ENCODE assay signal across 8 cellular contexts in the genomic region with DNA sequence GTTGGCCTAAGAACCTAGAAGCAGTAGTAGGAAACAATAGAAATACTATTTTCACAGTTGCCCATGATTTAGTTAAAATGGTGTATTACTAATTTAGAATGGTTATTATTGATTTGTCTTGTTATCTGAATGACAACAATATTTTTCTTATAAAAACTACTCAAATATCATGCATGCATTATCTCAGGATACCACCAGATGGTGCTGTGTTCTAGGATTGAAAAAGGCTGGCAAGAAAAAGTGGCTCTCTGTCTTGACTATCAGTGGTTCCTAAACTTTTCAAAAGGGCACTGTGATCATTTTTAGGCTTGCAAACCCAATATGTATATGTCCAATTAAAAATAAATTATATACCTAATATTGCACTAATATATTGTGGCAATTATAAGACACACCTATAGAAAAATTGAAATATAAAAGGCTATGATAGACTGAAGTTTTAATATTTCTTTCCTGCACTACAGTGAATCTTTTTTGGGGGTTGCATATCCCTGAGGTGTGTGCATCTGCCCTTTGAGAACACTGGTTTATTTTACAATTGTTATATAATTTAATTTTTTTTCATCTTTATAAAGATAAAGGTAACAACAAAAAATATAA.
DNase-seq lines count a peak whose midpoint lies in the region; ATAC-seq, FAIRE-seq and TF ChIP-seq lines count a peak whose summit lies in the region.

No MANE protein-coding gene starts in this region.

- intact Hi-C loops in activated CD8-positive, alpha-beta T cell treated with anti-CD3 and anti-CD28 coated beads for 36 hours (cut with micrococcal nuclease) = no loop called here

- no peak overlapping the region for H3K4me2 ChIP-seq in keratinocyte (ENCODE audit: control insufficient read depth, extremely low read depth, insufficient read depth, low read depth, low read length)

- no peaks in the 10 kb centered on the region for H3K9me3 Mint-ChIP-seq in activated CD8-positive, alpha-beta T cell treated with anti-CD3 and anti-CD28 coated beads for 36 hours
- no peaks in the 10 kb centered on the region for H3K9me3 Mint-ChIP-seq in activated T-helper 17 cell treated with anti-CD3 and anti-CD28 coated beads, Interleukin-2, amount 50 U/mL, for 72 hours

- peaks cover 1% of the 10 kb centered on the region for H3K27me3 Mint-ChIP-seq in activated CD8-positive, alpha-beta T cell treated with anti-CD3 and anti-CD28 coated beads for 36 hours
- H3K27me3 Mint-ChIP-seq in activated T-helper 17 cell treated with anti-CD3 and anti-CD28 coated beads, Interleukin-2, amount 50 U/mL, for 72 hours = peaks cover 3% of the 10 kb centered on the region

- H3K36me3 ChIP-seq in keratinocyte (ENCODE audit: control insufficient read depth in 2 of 2, extremely low read depth in 1 of 2, insufficient read depth in 2 of 2, low read length in 2 of 2) = no peaks in the 10 kb centered on the region

- H3K4me3 ChIP-seq in keratinocyte (ENCODE audit: control insufficient read depth in 2 of 3, extremely low read depth in 1 of 3, insufficient read depth in 2 of 3, low read depth in 1 of 3, low read length in 3 of 3) = no peak overlapping the region

- peaks cover 27% of the 10 kb centered on the region for H3K4me1 ChIP-seq in keratinocyte (ENCODE audit: control insufficient read depth, extremely low read depth, insufficient read depth, low read length)

- H2AFZ ChIP-seq in keratinocyte (ENCODE audit: control insufficient read depth, low read length) = no peak overlapping the region

- no peaks in the 10 kb centered on the region for H3K36me3 Mint-ChIP-seq in activated CD8-positive, alpha-beta T cell treated with anti-CD3 and anti-CD28 coated beads for 36 hours (ENCODE audit: low read depth)
- no peaks in the 10 kb centered on the region for H3K36me3 Mint-ChIP-seq in activated T-helper 17 cell treated with anti-CD3 and anti-CD28 coated beads, Interleukin-2, amount 50 U/mL, for 72 hours (ENCODE audit: low read depth)

- H4K20me1 ChIP-seq in keratinocyte (ENCODE audit: control insufficient read depth, extremely low read depth, insufficient read depth, low read length) = no peaks in the 10 kb centered on the region

- TF ChIP-seq CTCF in GM12872 (IDR thresholded peaks at IDR 0.05; ENCODE audit: insufficient read depth, low read depth, low read length) (peak; percentile 70), keratinocyte (optimal IDR thresholded peaks at IDR 0.05 in 1 of 3, IDR thresholded peaks at IDR 0.05 in 1 of 3, conservative IDR thresholded peaks at IDR 0.05 in 1 of 3; ENCODE audit: extremely low read depth in 1 of 3, insufficient read depth in 2 of 3, low read length in 3 of 3) (peak in 2 of 3 experiments; percentile 53 to 61)
- peak; percentile 84 for TF ChIP-seq CTCF in activated CD8-positive, alpha-beta T cell treated with anti-CD3 and anti-CD28 coated beads for 36 hours (IDR thresholded peaks at IDR 0.05)

- H3K9me1 ChIP-seq in keratinocyte (ENCODE audit: control insufficient read depth, extremely low read depth, insufficient read depth, low read length) = no peaks in the 10 kb centered on the region

- H3K27ac ChIP-seq in keratinocyte (ENCODE audit: control insufficient read depth, insufficient read depth, low read length) = no peak overlapping the region

- H3K27ac Mint-ChIP-seq in activated CD8-positive, alpha-beta T cell treated with anti-CD3 and anti-CD28 coated beads for 36 hours = no peak overlapping the region
- no peak overlapping the region for H3K27ac Mint-ChIP-seq in activated T-helper 17 cell treated with anti-CD3 and anti-CD28 coated beads, Interleukin-2, amount 50 U/mL, for 72 hours

- no peaks in the 10 kb centered on the region for H3K4me1 Mint-ChIP-seq in activated CD8-positive, alpha-beta T cell treated with anti-CD3 and anti-CD28 coated beads for 36 hours (ENCODE audit: low read depth)
- H3K4me1 Mint-ChIP-seq in activated T-helper 17 cell treated with anti-CD3 and anti-CD28 coated beads, Interleukin-2, amount 50 U/mL, for 72 hours = no peaks in the 10 kb centered on the region

- CTCF ChIA-PET in activated CD8-positive, alpha-beta T cell treated with anti-CD3 and anti-CD28 coated beads for 36 hours (lab: Charles Lee) = interaction anchor here (1.7 kb wide), 1 partner anchor 25 kb away, joined by 3 read pairs; no protein-coding TSS in a partner anchor

- dilution Hi-C loops in keratinocyte (cut with MboI; ENCODE audit: extremely low pct_ligation_motif_present, low sequenced_read_pairs) = no loop called here

- H3K4me3 Mint-ChIP-seq in activated CD8-positive, alpha-beta T cell treated with anti-CD3 and anti-CD28 coated beads for 36 hours = no peak overlapping the region
- no peak overlapping the region for H3K4me3 Mint-ChIP-seq in activated T-helper 17 cell treated with anti-CD3 and anti-CD28 coated beads, Interleukin-2, amount 50 U/mL, for 72 hours

- H3K27me3 ChIP-seq in keratinocyte (ENCODE audit: control insufficient read depth, extremely low read depth, insufficient read depth, low read length) = no peaks in the 10 kb centered on the region

- POLR2A ChIA-PET in activated CD8-positive, alpha-beta T cell treated with anti-CD3 and anti-CD28 coated beads for 36 hours (lab: Charles Lee) = no interaction called here

- DNase-seq in AML-193 (lab: John Stamatoyannopoulos, UW) (peak; percentile 50 to 59), NCI-H1105 treated with DMSO at 0.1 percent for 48 hours (lab: John Stamatoyannopoulos, UW) (peak; percentile 58), keratinocyte (ENCODE audit: low read depth, low spot score) (no peak), amniotic stem cell (lab: John Stamatoyannopoulos, UW) (no peak)
- peak; percentile 6 for DNase-seq in activated CD8-positive, alpha-beta T cell treated with anti-CD3 and anti-CD28 coated beads for 36 hours

- ATAC-seq in activated CD8-positive, alpha-beta T cell treated with anti-CD3 and anti-CD28 coated beads for 36 hours = no peak
- ATAC-seq in GM21619 (IDR thresholded peaks at IDR 0.05; ENCODE audit: unreplicated experiment) = no peak
- ATAC-seq in activated T-helper 17 cell treated with anti-CD3 and anti-CD28 coated beads, Interleukin-2, amount 50 U/mL, for 72 hours (replicated peaks) = no peak

- no peaks in the 10 kb centered on the region for H3K9me3 ChIP-seq in keratinocyte (ENCODE audit: control insufficient read depth, low read depth, low read length)

- no peak overlapping the region for H3K9ac ChIP-seq in keratinocyte (ENCODE audit: control insufficient read depth, extremely low read depth, insufficient read depth, low read length)

- FAIRE-seq in keratinocyte (lab: Jason Lieb, UNC) = peak; percentile 78

- no peaks in the 10 kb centered on the region for H3K79me2 ChIP-seq in keratinocyte (ENCODE audit: control insufficient read depth, insufficient read depth, low read length)

Comparison
In these comparisons a context has a peak if more than half of its experiments do, and no peak if none do; other contexts are left out.
1. DNase-seq: peak in AML-193 (2 of 2), NCI-H1105 treated with DMSO at 0.1 percent for 48 hours (single experiment) and activated CD8-positive, alpha-beta T cell treated with anti-CD3 and anti-CD28 coated beads for 36 hours (single experiment); none in keratinocyte (single experiment) and amniotic stem cell (single experiment).
2. Peak in every context shown above with its lines, with median percentiles within 50 percentile points of each other: CTCF ChIP-seq.